Comparison of ENCODE assay signal across 1 cellular context in the genomic region with DNA sequence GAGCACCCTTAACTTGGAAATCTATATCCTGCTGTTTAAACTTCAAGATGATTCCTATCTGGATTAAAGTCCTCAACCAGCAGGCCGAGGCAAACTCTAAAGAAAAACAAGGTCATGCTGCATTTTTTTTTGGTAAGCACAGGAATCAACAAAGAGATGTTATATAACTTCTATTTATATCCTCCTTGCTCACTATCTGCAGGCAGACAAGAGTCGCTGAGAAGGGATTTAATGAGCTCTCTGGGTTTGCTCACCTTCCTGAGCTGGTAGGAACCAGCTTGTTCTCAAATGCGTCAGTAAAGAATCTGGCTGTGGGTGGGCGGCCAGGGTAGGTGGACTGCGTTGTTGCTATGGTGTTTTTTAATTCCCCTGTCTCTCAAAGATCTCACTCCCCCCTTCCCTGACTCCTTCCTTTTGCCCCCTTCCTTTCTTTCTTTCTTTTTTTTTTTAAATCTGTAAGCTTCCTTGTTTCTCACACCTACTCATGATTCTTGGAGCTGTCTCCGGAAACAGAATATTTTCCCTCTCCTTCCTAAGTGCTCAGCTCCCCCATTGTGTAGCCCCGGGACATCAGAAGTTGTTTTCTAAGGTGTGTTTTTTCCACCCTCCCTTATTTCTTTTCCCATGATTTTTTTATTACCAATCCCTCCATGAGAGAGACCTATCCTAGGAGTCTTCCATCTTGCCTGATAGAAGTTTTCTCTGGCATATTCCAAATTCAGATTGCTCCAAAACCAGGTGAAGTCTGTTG.
TF ChIP-seq lines count a peak whose summit lies in the region.

No MANE protein-coding gene starts in this region.

TF ChIP-seq in HepG2, 621 proteins besides CTCF, POLR2A, EP300 and RAD21 (continued from another document):
- TF ChIP-seq, protein P1, sequence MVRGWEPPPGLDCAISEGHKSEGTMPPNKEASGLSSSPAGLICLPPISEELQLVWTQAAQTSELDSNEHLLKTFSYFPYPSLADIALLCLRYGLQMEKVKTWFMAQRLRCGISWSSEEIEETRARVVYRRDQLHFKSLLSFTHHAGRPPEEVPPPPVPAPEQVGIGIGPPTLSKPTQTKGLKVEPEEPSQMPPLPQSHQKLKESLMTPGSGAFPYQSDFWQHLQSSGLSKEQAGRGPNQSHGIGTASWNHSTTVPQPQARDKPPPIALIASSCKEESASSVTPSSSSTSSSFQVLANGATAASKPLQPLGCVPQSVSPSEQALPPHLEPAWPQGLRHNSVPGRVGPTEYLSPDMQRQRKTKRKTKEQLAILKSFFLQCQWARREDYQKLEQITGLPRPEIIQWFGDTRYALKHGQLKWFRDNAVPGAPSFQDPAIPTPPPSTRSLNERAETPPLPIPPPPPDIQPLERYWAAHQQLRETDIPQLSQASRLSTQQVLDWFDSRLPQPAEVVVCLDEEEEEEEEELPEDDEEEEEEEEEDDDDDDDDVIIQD (CRISPR knock-in tag; IDR thresholded peaks at IDR 0.05; ENCODE audit: low read depth): peak; percentile 39; the same call in 1 of the 2 replicates
- TF ChIP-seq MEF2D (CRISPR knock-in tag; IDR thresholded peaks at IDR 0.05) (peak; percentile 93), SOX5 (CRISPR knock-in tag; IDR thresholded peaks at IDR 0.05; ENCODE audit: borderline replicate concordance) (peak; percentile 71; the same call in 1 of the 2 replicates), ZNF879 (CRISPR knock-in tag; IDR thresholded peaks at IDR 0.05) (no peak), HDAC2 (CRISPR knock-in tag; IDR thresholded peaks at IDR 0.05) (0 out of 2 replicates have a peak, but pooled peaks have one; percentile 15), MEIS1 (CRISPR knock-in tag; IDR thresholded peaks at IDR 0.05; ENCODE audit: borderline replicate concordance) (no peak), MED1 (CRISPR knock-in tag; IDR thresholded peaks at IDR 0.05) (peak; percentile 84), KAT7 (CRISPR knock-in tag; IDR thresholded peaks at IDR 0.05; ENCODE audit: borderline replicate concordance) (no peak), JUNB (CRISPR knock-in tag; IDR thresholded peaks at IDR 0.05; ENCODE audit: borderline replicate concordance) (no peak), MIXL1 (CRISPR knock-in tag; IDR thresholded peaks at IDR 0.05) (0 out of 2 replicates have a peak, but pooled peaks have one; percentile 33), FOXA3 (CRISPR knock-in tag; IDR thresholded peaks at IDR 0.05) (peak; percentile 50; the same call in 1 of the 2 replicates), REXO4 (CRISPR knock-in tag; IDR thresholded peaks at IDR 0.05; ENCODE audit: borderline replicate concordance) (no peak), RARA (CRISPR knock-in tag; IDR thresholded peaks at IDR 0.05) (peak; percentile 54; the same call in 1 of the 2 replicates), GATAD2A (CRISPR knock-in tag; IDR thresholded peaks at IDR 0.05) (peak; percentile 21; the same call in 1 of the 2 replicates), ZNF496 (CRISPR knock-in tag; IDR thresholded peaks at IDR 0.05; ENCODE audit: insufficient replicate concordance) (no peak), FOXO1 (CRISPR knock-in tag; IDR thresholded peaks at IDR 0.05) (peak; percentile 8; the same call in 1 of the 2 replicates)
- TF ChIP-seq, protein P2, sequence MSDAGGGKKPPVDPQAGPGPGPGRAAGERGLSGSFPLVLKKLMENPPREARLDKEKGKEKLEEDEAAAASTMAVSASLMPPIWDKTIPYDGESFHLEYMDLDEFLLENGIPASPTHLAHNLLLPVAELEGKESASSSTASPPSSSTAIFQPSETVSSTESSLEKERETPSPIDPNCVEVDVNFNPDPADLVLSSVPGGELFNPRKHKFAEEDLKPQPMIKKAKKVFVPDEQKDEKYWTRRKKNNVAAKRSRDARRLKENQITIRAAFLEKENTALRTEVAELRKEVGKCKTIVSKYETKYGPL (CRISPR knock-in tag; IDR thresholded peaks at IDR 0.05): 0 out of 2 replicates have a peak, but pooled peaks have one; percentile 52
- TF ChIP-seq, protein P3, sequence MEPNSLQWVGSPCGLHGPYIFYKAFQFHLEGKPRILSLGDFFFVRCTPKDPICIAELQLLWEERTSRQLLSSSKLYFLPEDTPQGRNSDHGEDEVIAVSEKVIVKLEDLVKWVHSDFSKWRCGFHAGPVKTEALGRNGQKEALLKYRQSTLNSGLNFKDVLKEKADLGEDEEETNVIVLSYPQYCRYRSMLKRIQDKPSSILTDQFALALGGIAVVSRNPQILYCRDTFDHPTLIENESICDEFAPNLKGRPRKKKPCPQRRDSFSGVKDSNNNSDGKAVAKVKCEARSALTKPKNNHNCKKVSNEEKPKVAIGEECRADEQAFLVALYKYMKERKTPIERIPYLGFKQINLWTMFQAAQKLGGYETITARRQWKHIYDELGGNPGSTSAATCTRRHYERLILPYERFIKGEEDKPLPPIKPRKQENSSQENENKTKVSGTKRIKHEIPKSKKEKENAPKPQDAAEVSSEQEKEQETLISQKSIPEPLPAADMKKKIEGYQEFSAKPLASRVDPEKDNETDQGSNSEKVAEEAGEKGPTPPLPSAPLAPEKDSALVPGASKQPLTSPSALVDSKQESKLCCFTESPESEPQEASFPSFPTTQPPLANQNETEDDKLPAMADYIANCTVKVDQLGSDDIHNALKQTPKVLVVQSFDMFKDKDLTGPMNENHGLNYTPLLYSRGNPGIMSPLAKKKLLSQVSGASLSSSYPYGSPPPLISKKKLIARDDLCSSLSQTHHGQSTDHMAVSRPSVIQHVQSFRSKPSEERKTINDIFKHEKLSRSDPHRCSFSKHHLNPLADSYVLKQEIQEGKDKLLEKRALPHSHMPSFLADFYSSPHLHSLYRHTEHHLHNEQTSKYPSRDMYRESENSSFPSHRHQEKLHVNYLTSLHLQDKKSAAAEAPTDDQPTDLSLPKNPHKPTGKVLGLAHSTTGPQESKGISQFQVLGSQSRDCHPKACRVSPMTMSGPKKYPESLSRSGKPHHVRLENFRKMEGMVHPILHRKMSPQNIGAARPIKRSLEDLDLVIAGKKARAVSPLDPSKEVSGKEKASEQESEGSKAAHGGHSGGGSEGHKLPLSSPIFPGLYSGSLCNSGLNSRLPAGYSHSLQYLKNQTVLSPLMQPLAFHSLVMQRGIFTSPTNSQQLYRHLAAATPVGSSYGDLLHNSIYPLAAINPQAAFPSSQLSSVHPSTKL (CRISPR knock-in tag; IDR thresholded peaks at IDR 0.05): peak; percentile 66; the same call in 1 of the 2 replicates
- TF ChIP-seq, protein P4, sequence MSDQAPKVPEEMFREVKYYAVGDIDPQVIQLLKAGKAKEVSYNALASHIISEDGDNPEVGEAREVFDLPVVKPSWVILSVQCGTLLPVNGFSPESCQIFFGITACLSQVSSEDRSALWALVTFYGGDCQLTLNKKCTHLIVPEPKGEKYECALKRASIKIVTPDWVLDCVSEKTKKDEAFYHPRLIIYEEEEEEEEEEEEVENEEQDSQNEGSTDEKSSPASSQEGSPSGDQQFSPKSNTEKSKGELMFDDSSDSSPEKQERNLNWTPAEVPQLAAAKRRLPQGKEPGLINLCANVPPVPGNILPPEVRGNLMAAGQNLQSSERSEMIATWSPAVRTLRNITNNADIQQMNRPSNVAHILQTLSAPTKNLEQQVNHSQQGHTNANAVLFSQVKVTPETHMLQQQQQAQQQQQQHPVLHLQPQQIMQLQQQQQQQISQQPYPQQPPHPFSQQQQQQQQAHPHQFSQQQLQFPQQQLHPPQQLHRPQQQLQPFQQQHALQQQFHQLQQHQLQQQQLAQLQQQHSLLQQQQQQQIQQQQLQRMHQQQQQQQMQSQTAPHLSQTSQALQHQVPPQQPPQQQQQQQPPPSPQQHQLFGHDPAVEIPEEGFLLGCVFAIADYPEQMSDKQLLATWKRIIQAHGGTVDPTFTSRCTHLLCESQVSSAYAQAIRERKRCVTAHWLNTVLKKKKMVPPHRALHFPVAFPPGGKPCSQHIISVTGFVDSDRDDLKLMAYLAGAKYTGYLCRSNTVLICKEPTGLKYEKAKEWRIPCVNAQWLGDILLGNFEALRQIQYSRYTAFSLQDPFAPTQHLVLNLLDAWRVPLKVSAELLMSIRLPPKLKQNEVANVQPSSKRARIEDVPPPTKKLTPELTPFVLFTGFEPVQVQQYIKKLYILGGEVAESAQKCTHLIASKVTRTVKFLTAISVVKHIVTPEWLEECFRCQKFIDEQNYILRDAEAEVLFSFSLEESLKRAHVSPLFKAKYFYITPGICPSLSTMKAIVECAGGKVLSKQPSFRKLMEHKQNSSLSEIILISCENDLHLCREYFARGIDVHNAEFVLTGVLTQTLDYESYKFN (CRISPR knock-in tag; conservative IDR thresholded peaks at IDR 0.05): peak; percentile 58
